ENCODE assay signal across 9 cellular contexts in the genomic region with DNA sequence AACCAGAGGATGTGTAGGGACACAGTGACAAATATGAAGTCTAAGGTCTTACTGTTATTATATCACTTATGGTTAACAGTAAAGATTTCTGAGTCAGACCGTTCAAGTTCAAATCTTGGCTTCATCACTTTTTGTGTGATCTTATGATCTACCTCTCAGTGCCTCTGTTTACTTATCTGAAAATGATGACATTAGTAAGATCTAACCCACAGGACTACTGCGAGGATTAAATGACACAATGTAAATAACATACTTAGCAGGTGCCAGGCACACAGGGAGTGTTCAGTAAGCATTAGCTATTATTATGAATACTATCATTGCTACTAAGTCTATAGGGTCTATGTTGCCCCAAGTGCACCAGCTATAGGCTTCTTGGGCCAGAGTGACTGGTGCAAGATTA. TPM values are rescaled to one million over a fixed set of nuclear protein-coding genes. Genes with fewer than 3 reads are reported as not detected.
DNase-seq lines count a peak whose midpoint lies in the region; FAIRE-seq and TF ChIP-seq lines count a peak whose summit lies in the region.
"Had no signal": no experiment of that assay in that cellular context is flagged by ENCODE, and none has a peak within 500 bp of the region (broad histone marks: within the 10 kb centered on the region; RNA-seq: fewer than 3 reads in every experiment).

No MANE protein-coding gene starts in this region.

- H3K4me3 Mint-ChIP-seq in activated CD4-positive, alpha-beta T cell treated with anti-CD3 and anti-CD28 coated beads, Interleukin-2, amount 10 ng/mL, durations not matched to agents 24 days and 14 days: peak overlapping the region; percentile 99
- H3K4me3 Mint-ChIP-seq in activated CD4-positive, alpha-beta memory T cell treated with anti-CD3 and anti-CD28 coated beads for 36 hours: peak overlapping the region; percentile 93

- H3K4me1 ChIP-seq in kidney (ENCODE audit: control insufficient read depth in 1 of 2, insufficient read depth in 1 of 2, low read depth in 1 of 2, low read length in 2 of 2) (peaks cover 10 to 47% of the 10 kb centered on the region in 2 donors), stomach smooth muscle (ENCODE audit: control insufficient read depth, insufficient read depth, low read length) (peaks cover 66% of the 10 kb centered on the region)
- H3K4me1 ChIP-seq: BE2C had no signal

- no peak for DNase-seq in activated CD4-positive, alpha-beta T cell treated with anti-CD3 and anti-CD28 coated beads, Interleukin-2, amount 10 ng/mL, durations not matched to agents 24 days and 14 days
- no peak for DNase-seq in activated CD4-positive, alpha-beta T cell treated with anti-CD3 and anti-CD28 coated beads for 1 hour
- no peak for DNase-seq in activated CD4-positive, alpha-beta memory T cell treated with anti-CD3 and anti-CD28 coated beads for 36 hours
- DNase-seq in kidney: no peak
- DNase-seq in retina: no peak
- no peak for DNase-seq in SIG-M5 (lab: John Stamatoyannopoulos, UW)
- DNase-seq in WERI-Rb-1: no peak
- DNase-seq: BE2C had no signal

- FAIRE-seq in kidney (lab: Jason Lieb, UNC): no peak

- peak overlapping the region; percentile 93 for H3K27ac Mint-ChIP-seq in activated CD4-positive, alpha-beta T cell treated with anti-CD3 and anti-CD28 coated beads, Interleukin-2, amount 10 ng/mL, durations not matched to agents 24 days and 14 days
- peak overlapping the region; percentile 96 for H3K27ac Mint-ChIP-seq in activated CD4-positive, alpha-beta memory T cell treated with anti-CD3 and anti-CD28 coated beads for 36 hours

- H3K36me3 ChIP-seq in kidney (ENCODE audit: control insufficient read depth in 1 of 2, insufficient read depth in 2 of 2, low read length in 2 of 2) (peaks cover 41 to 42% of the 10 kb centered on the region in 2 donors), stomach smooth muscle (ENCODE audit: control insufficient read depth in 2 of 2, insufficient read depth in 2 of 2, low read length in 2 of 2) (peaks cover 41 to 53% of the 10 kb centered on the region in 2 donors), WERI-Rb-1 (peaks cover 39% of the 10 kb centered on the region)
- H3K36me3 ChIP-seq: BE2C had no signal

- TF ChIP-seq CTCF in kidney (IDR thresholded peaks at IDR 0.05; ENCODE audit: borderline replicate concordance, extremely low read depth, insufficient read depth) (no peak), WERI-Rb-1 (IDR thresholded peaks at IDR 0.05; ENCODE audit: low read depth, low read length) (no peak)

- peak overlapping the region; percentile 44 to 74 for H3K9ac ChIP-seq in kidney (ENCODE audit: low read length in 2 of 2)
- peak overlapping the region in 1 of 2 donors; percentile 74 for H3K9ac ChIP-seq in stomach smooth muscle (ENCODE audit: low read length in 2 of 2)

- H3K4me3 ChIP-seq in kidney (ENCODE audit: low read length in 2 of 2): peak overlapping the region; percentile 66 to 67
- peak overlapping the region; percentile 61 to 91 for H3K4me3 ChIP-seq in stomach smooth muscle (ENCODE audit: low read length in 2 of 2)
- no peak overlapping the region for H3K4me3 ChIP-seq in WERI-Rb-1 (ENCODE audit: low read depth, low read length)

- H3K9me3 ChIP-seq in kidney (ENCODE audit: control insufficient read depth in 1 of 2, low read length in 2 of 2) (no peaks in the 10 kb centered on the region), stomach smooth muscle (ENCODE audit: control insufficient read depth in 2 of 2, low read length in 2 of 2) (no peaks in the 10 kb centered on the region), WERI-Rb-1 (ENCODE audit: severe bottlenecking) (no peaks in the 10 kb centered on the region)
- H3K9me3 ChIP-seq: BE2C had no signal

- intact Hi-C loops in activated CD4-positive, alpha-beta T cell treated with anti-CD3 and anti-CD28 coated beads, Interleukin-2, amount 10 ng/mL, durations not matched to agents 24 days and 14 days (cut with micrococcal nuclease): loop anchor here (1.0 kb wide), 1 partner anchor 18 kb away; no protein-coding TSS in a partner anchor
- intact Hi-C loops in activated CD4-positive, alpha-beta memory T cell treated with anti-CD3 and anti-CD28 coated beads for 36 hours (cut with micrococcal nuclease): loop anchor here (1.0 kb wide), 1 partner anchor 32 kb away; no protein-coding TSS in a partner anchor
- intact Hi-C loops in kidney (cut with DNase I): loop anchor here (10.0 kb wide), 1 partner anchor 64 kb away; no protein-coding TSS in a partner anchor

- CTCF ChIA-PET in activated CD4-positive, alpha-beta memory T cell treated with anti-CD3 and anti-CD28 coated beads for 36 hours (lab: Charles Lee): interaction anchor here (0.5 to 7.0 kb wide), 11 partner anchors 9 to 101 kb away, joined by 3 to 40 read pairs (median 5); no protein-coding TSS in a partner anchor

- peaks cover 69% of the 10 kb centered on the region for H3K4me1 Mint-ChIP-seq in activated CD4-positive, alpha-beta T cell treated with anti-CD3 and anti-CD28 coated beads, Interleukin-2, amount 10 ng/mL, durations not matched to agents 24 days and 14 days
- H3K4me1 Mint-ChIP-seq in activated CD4-positive, alpha-beta memory T cell treated with anti-CD3 and anti-CD28 coated beads for 36 hours (ENCODE audit: low read depth): peaks cover 66% of the 10 kb centered on the region

- no peaks in the 10 kb centered on the region for H3K27me3 Mint-ChIP-seq in activated CD4-positive, alpha-beta T cell treated with anti-CD3 and anti-CD28 coated beads, Interleukin-2, amount 10 ng/mL, durations not matched to agents 24 days and 14 days
- no peaks in the 10 kb centered on the region for H3K27me3 Mint-ChIP-seq in activated CD4-positive, alpha-beta memory T cell treated with anti-CD3 and anti-CD28 coated beads for 36 hours

- H3K27me3 ChIP-seq in stomach smooth muscle (ENCODE audit: control insufficient read depth in 1 of 2, insufficient read depth in 2 of 2, low read length in 2 of 2) (no peaks in the 10 kb centered on the region), WERI-Rb-1 (ENCODE audit: insufficient read depth, low read depth, severe bottlenecking) (no peaks in the 10 kb centered on the region)
- H3K27me3 ChIP-seq: BE2C had no signal

- H3K27ac ChIP-seq in kidney (ENCODE audit: low read depth in 2 of 2, low read length in 2 of 2) (no peak overlapping the region), stomach smooth muscle (ENCODE audit: low read length) (no peak overlapping the region), WERI-Rb-1 (no peak overlapping the region)

- POLR2A ChIA-PET in activated CD4-positive, alpha-beta memory T cell treated with anti-CD3 and anti-CD28 coated beads for 36 hours (lab: Charles Lee): interaction anchor here (0.9 to 15.2 kb wide), 12 partner anchors 10 to 153 kb away, joined by 3 to 361 read pairs (median 46); a partner anchor contains a TSS

- H3K9me3 Mint-ChIP-seq in activated CD4-positive, alpha-beta T cell treated with anti-CD3 and anti-CD28 coated beads, Interleukin-2, amount 10 ng/mL, durations not matched to agents 24 days and 14 days: no peaks in the 10 kb centered on the region
- no peaks in the 10 kb centered on the region for H3K9me3 Mint-ChIP-seq in activated CD4-positive, alpha-beta memory T cell treated with anti-CD3 and anti-CD28 coated beads for 36 hours

- peaks cover 63% of the 10 kb centered on the region for H3K36me3 Mint-ChIP-seq in activated CD4-positive, alpha-beta T cell treated with anti-CD3 and anti-CD28 coated beads, Interleukin-2, amount 10 ng/mL, durations not matched to agents 24 days and 14 days (ENCODE audit: low read depth)
- H3K36me3 Mint-ChIP-seq in activated CD4-positive, alpha-beta memory T cell treated with anti-CD3 and anti-CD28 coated beads for 36 hours: peaks cover 67% of the 10 kb centered on the region

RNA-seq across cellular contexts. Expression of a gene that starts 2.0 kb away (rescaled TPM):
- 167 and 181 TPM in 2 replicates for total RNA-seq in activated CD4-positive, alpha-beta T cell treated with anti-CD3 and anti-CD28 coated beads, Interleukin-2, amount 10 ng/mL, durations not matched to agents 24 days and 14 days
- total RNA-seq in activated CD4-positive, alpha-beta memory T cell treated with anti-CD3 and anti-CD28 coated beads for 36 hours: 100 to 1,000 TPM; 104 to 106 TPM
- total RNA-seq in kidney: 55.6 TPM
- polyA plus RNA-seq in kidney (ENCODE audit: insufficient read depth, low read depth, low replicate concordance): 20.5 TPM

RNA-seq across cellular contexts. Expression of a gene that starts 54.7 kb away (rescaled TPM):
- total RNA-seq in activated CD4-positive, alpha-beta T cell treated with anti-CD3 and anti-CD28 coated beads, Interleukin-2, amount 10 ng/mL, durations not matched to agents 24 days and 14 days: 7.0 and 7.1 TPM in 2 replicates
- 1 to 10 TPM; 4.1 to 5.0 TPM for total RNA-seq in activated CD4-positive, alpha-beta memory T cell treated with anti-CD3 and anti-CD28 coated beads for 36 hours
- not detected for total RNA-seq in kidney
- not detected for polyA plus RNA-seq in kidney (ENCODE audit: insufficient read depth, low read depth, low replicate concordance)
